In genomic region chr11:75523811-75524401, GRCh38 we compare ENCODE assay signal across 1 cellular context.
TF ChIP-seq lines count a peak whose summit lies in the region.

No MANE protein-coding gene starts in this region.

TF ChIP-seq in HepG2, 621 proteins besides CTCF, POLR2A, EP300 and RAD21 (continued from another document and continues in another):
- no peak for TF ChIP-seq ZNF142 (CRISPR knock-in tag; IDR thresholded peaks at IDR 0.05)
- TF ChIP-seq PPARG (CRISPR knock-in tag; conservative IDR thresholded peaks at IDR 0.05), result no peak
- TF ChIP-seq SRY (CRISPR knock-in tag; IDR thresholded peaks at IDR 0.05), result no peak
- TF ChIP-seq ZNF83 (CRISPR knock-in tag; IDR thresholded peaks at IDR 0.05; ENCODE audit: borderline replicate concordance), result no peak
- TF ChIP-seq ZNF788 (CRISPR knock-in tag; IDR thresholded peaks at IDR 0.05; ENCODE audit: borderline replicate concordance), result peak; percentile 94; the same call in 1 of the 2 replicates
- peak; percentile 34 for TF ChIP-seq YY1 (IDR thresholded peaks at IDR 0.05; ENCODE audit: insufficient read depth, insufficient replicate concordance, low read depth, low read length)
- peak; percentile 69 for TF ChIP-seq KMT2A (CRISPR knock-in tag; IDR thresholded peaks at IDR 0.05)
- TF ChIP-seq, protein P1, sequence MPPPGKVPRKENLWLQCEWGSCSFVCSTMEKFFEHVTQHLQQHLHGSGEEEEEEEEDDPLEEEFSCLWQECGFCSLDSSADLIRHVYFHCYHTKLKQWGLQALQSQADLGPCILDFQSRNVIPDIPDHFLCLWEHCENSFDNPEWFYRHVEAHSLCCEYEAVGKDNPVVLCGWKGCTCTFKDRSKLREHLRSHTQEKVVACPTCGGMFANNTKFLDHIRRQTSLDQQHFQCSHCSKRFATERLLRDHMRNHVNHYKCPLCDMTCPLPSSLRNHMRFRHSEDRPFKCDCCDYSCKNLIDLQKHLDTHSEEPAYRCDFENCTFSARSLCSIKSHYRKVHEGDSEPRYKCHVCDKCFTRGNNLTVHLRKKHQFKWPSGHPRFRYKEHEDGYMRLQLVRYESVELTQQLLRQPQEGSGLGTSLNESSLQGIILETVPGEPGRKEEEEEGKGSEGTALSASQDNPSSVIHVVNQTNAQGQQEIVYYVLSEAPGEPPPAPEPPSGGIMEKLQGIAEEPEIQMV (CRISPR knock-in tag; IDR thresholded peaks at IDR 0.05; ENCODE audit: low read depth), result no peak
- TF ChIP-seq NR2C2 (CRISPR knock-in tag; IDR thresholded peaks at IDR 0.05; ENCODE audit: borderline replicate concordance), result peak; percentile 32; the same call in 1 of the 2 replicates
- no peak for TF ChIP-seq ZBTB20 (CRISPR knock-in tag; IDR thresholded peaks at IDR 0.05; ENCODE audit: borderline replicate concordance, low read depth)
- peak; percentile 43 for TF ChIP-seq FOSL2 (CRISPR knock-in tag; IDR thresholded peaks at IDR 0.05)
- peak; percentile 79 for TF ChIP-seq FOXO1 (CRISPR knock-in tag; IDR thresholded peaks at IDR 0.05)
- TF ChIP-seq ZNF720 (CRISPR knock-in tag; IDR thresholded peaks at IDR 0.05), result no peak
- TF ChIP-seq ZNF407 (CRISPR knock-in tag; IDR thresholded peaks at IDR 0.05; ENCODE audit: not compliant biosample characterization), result no peak
- TF ChIP-seq, protein P2, sequence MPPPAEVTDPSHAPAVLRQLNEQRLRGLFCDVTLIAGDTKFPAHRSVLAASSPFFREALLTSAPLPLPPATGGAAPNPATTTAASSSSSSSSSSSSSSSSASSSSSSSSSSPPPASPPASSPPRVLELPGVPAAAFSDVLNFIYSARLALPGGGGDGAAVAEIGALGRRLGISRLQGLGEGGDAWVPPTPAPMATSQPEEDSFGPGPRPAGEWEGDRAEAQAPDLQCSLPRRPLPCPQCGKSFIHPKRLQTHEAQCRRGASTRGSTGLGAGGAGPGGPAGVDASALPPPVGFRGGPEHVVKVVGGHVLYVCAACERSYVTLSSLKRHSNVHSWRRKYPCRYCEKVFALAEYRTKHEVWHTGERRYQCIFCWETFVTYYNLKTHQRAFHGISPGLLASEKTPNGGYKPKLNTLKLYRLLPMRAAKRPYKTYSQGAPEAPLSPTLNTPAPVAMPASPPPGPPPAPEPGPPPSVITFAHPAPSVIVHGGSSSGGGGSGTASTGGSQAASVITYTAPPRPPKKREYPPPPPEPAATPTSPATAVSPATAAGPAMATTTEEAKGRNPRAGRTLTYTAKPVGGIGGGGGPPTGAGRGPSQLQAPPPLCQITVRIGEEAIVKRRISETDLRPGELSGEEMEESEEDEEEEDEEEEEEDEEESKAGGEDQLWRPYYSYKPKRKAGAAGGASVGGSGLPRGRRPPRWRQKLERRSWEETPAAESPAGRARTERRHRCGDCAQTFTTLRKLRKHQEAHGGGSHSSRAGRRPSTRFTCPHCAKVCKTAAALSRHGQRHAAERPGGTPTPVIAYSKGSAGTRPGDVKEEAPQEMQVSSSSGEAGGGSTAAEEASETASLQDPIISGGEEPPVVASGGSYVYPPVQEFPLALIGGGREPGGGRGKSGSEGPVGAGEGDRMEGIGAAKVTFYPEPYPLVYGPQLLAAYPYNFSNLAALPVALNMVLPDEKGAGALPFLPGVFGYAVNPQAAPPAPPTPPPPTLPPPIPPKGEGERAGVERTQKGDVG (CRISPR knock-in tag; IDR thresholded peaks at IDR 0.05; ENCODE audit: borderline replicate concordance), result no peak
- TF ChIP-seq, protein P3, sequence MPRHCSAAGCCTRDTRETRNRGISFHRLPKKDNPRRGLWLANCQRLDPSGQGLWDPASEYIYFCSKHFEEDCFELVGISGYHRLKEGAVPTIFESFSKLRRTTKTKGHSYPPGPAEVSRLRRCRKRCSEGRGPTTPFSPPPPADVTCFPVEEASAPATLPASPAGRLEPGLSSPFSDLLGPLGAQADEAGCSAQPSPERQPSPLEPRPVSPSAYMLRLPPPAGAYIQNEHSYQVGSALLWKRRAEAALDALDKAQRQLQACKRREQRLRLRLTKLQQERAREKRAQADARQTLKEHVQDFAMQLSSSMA (CRISPR knock-in tag; IDR thresholded peaks at IDR 0.05), result 0 out of 2 replicates have a peak, but pooled peaks have one; percentile 25
- TF ChIP-seq KDM6A (CRISPR knock-in tag; IDR thresholded peaks at IDR 0.05; ENCODE audit: low read depth), result peak; percentile 79
- no peak; the same call in none of the 2 replicates for TF ChIP-seq KDM4B (CRISPR knock-in tag; IDR thresholded peaks at IDR 0.05)
- TF ChIP-seq ZBTB33 (CRISPR knock-in tag; IDR thresholded peaks at IDR 0.05), result no peak
- TF ChIP-seq ZFP37 (CRISPR knock-in tag; IDR thresholded peaks at IDR 0.05; ENCODE audit: borderline replicate concordance), result no peak
- TF ChIP-seq, protein P4, sequence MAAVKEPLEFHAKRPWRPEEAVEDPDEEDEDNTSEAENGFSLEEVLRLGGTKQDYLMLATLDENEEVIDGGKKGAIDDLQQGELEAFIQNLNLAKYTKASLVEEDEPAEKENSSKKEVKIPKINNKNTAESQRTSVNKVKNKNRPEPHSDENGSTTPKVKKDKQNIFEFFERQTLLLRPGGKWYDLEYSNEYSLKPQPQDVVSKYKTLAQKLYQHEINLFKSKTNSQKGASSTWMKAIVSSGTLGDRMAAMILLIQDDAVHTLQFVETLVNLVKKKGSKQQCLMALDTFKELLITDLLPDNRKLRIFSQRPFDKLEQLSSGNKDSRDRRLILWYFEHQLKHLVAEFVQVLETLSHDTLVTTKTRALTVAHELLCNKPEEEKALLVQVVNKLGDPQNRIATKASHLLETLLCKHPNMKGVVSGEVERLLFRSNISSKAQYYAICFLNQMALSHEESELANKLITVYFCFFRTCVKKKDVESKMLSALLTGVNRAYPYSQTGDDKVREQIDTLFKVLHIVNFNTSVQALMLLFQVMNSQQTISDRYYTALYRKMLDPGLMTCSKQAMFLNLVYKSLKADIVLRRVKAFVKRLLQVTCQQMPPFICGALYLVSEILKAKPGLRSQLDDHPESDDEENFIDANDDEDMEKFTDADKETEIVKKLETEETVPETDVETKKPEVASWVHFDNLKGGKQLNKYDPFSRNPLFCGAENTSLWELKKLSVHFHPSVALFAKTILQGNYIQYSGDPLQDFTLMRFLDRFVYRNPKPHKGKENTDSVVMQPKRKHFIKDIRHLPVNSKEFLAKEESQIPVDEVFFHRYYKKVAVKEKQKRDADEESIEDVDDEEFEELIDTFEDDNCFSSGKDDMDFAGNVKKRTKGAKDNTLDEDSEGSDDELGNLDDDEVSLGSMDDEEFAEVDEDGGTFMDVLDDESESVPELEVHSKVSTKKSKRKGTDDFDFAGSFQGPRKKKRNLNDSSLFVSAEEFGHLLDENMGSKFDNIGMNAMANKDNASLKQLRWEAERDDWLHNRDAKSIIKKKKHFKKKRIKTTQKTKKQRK (IDR thresholded peaks at IDR 0.05; ENCODE audit: low read length), result no peak
- TF ChIP-seq RFX5 (IDR thresholded peaks at IDR 0.05; ENCODE audit: low read depth, low read length), result no peak
- TF ChIP-seq ZNF713 (CRISPR knock-in tag; IDR thresholded peaks at IDR 0.05), result no peak
- TF ChIP-seq ZNF768 (CRISPR knock-in tag; IDR thresholded peaks at IDR 0.05), result no peak
- TF ChIP-seq ZNF678 (CRISPR knock-in tag; IDR thresholded peaks at IDR 0.05), result no peak
- no peak for TF ChIP-seq REXO4 (CRISPR knock-in tag; IDR thresholded peaks at IDR 0.05; ENCODE audit: borderline replicate concordance)
- 0 out of 2 replicates have a peak, but pooled peaks have one; percentile 70 for TF ChIP-seq ZNF138 (CRISPR knock-in tag; IDR thresholded peaks at IDR 0.05; ENCODE audit: low read depth)
